1 cellular context compared by ENCODE assay signal in the genomic region with DNA sequence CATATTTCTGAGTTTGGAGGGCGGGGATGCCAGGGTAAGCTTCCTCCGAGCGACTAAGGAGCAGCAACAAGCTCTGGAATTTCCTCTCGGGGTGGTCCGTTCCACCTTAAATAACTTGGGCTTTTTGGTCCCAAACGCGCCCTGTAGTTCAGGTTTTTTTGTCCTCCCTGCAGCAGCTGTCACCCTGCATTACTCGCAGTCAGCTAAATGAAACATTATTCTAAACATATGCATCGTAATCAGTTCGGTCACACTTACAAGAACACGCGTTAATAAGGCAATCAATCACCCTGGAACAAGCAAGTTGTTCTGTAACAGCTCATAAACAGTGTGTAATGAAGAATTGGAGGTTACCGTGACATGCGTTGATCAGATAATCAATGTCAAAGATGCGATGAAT.
TF ChIP-seq lines count a peak whose summit lies in the region.

No MANE protein-coding gene starts in this region.

TF ChIP-seq in endothelial cell of umbilical vein, 7 proteins besides CTCF, POLR2A, EP300 and RAD21:
- TF ChIP-seq EZH2 (IDR thresholded peaks at IDR 0.05; ENCODE audit: borderline replicate concordance, low read depth, low read length, severe bottlenecking): peak; percentile 30
- TF ChIP-seq POLR2AphosphoS5 (IDR thresholded peaks at IDR 0.05; ENCODE audit: insufficient read depth, low read depth, low read length): no peak
TF ChIP-seq in endothelial cell of umbilical vein: peak in this region for 1.
